12 cellular contexts compared by ENCODE assay signal in genomic region chr1:87336623-87337067, GRCh38. TPM values are rescaled to one million over a fixed set of nuclear protein-coding genes. Genes with fewer than 3 reads are reported as not detected.
DNase-seq lines count a peak whose midpoint lies in the region; ATAC-seq, FAIRE-seq and TF ChIP-seq lines count a peak whose summit lies in the region.
"Had no signal": no experiment of that assay in that cellular context is flagged by ENCODE, and none has a peak within 500 bp of the region (broad histone marks: within the 10 kb centered on the region; RNA-seq: fewer than 3 reads in every experiment).

No MANE protein-coding gene starts in this region.

- H3K27ac ChIP-seq in lower lobe of right lung (peak overlapping the region; percentile 26), tibial artery (peak overlapping the region; percentile 42 to 98)
- H3K27ac ChIP-seq: body of pancreas, uterus had no signal

- H3K4me1 ChIP-seq in adipocyte (ENCODE audit: control insufficient read depth, insufficient read depth, low read length) (peaks cover 56% of the 10 kb centered on the region), lower lobe of right lung (peaks cover 60% of the 10 kb centered on the region), tibial artery (peaks cover 0 to 60% (median 43%) of the 10 kb centered on the region in 4 donors)

- TF ChIP-seq CTCF in lower lobe of right lung (IDR thresholded peaks at IDR 0.05) (no peak), tibial artery (IDR thresholded peaks at IDR 0.05) (no peak)

- peak overlapping the region; percentile 98 for H3K9ac ChIP-seq in adipocyte (ENCODE audit: low read length)

- no peaks in the 10 kb centered on the region for H3K9me3 Mint-ChIP-seq in activated T-cell treated with anti-CD3 and anti-CD28 coated beads, Interleukin-2, amount 50 U/mL, for 72 hours
- no peaks in the 10 kb centered on the region for H3K9me3 Mint-ChIP-seq in activated T-cell treated with anti-CD3 and anti-CD28 coated beads, Interleukin-2, amount 50 U/mL, for 24 hours

- H3K27me3 ChIP-seq in adipocyte (replicated peaks; ENCODE audit: control insufficient read depth, insufficient read depth, low read length) (no peaks in the 10 kb centered on the region), lower lobe of right lung (ENCODE audit: low read depth) (no peaks in the 10 kb centered on the region), tibial artery (no peaks in the 10 kb centered on the region)
- H3K27me3 ChIP-seq: body of pancreas, uterus had no signal

- peaks cover 73% of the 10 kb centered on the region for H3K36me3 ChIP-seq in adipocyte (ENCODE audit: control insufficient read depth, insufficient read depth, low read length, severe bottlenecking)
- peaks cover 39% of the 10 kb centered on the region for H3K36me3 ChIP-seq in lower lobe of right lung
- H3K36me3 ChIP-seq in tibial artery: peaks cover 23 to 25% (median 25%) of the 10 kb centered on the region in 3 donors
- H3K36me3 ChIP-seq: uterus had no signal

- H3K9me3 ChIP-seq in adipocyte (ENCODE audit: control insufficient read depth, low read length): no peaks in the 10 kb centered on the region
- H3K9me3 ChIP-seq in lower lobe of right lung: no peaks in the 10 kb centered on the region
- H3K9me3 ChIP-seq in tibial artery: no peaks in the 10 kb centered on the region
- H3K9me3 ChIP-seq: body of pancreas, uterus had no signal

- H3K4me1 Mint-ChIP-seq in activated T-cell treated with anti-CD3 and anti-CD28 coated beads, Interleukin-2, amount 50 U/mL, for 72 hours (ENCODE audit: low read depth): peaks cover 45% of the 10 kb centered on the region
- H3K4me1 Mint-ChIP-seq in activated T-cell treated with anti-CD3 and anti-CD28 coated beads, Interleukin-2, amount 50 U/mL, for 24 hours (ENCODE audit: low read depth): peaks cover 56% of the 10 kb centered on the region

- H3K4me3 Mint-ChIP-seq in activated T-cell treated with anti-CD3 and anti-CD28 coated beads, Interleukin-2, amount 50 U/mL, for 72 hours: peak overlapping the region in 1 of 2 donors; percentile 24
- H3K4me3 Mint-ChIP-seq in activated T-cell treated with anti-CD3 and anti-CD28 coated beads, Interleukin-2, amount 50 U/mL, for 24 hours: no peak overlapping the region

- DNase-seq in activated T-cell treated with anti-CD3 and anti-CD28 coated beads, Interleukin-2, amount 50 U/mL, for 72 hours: no peak
- no peak for DNase-seq in activated T-cell treated with anti-CD3 and anti-CD28 coated beads, Interleukin-2, amount 50 U/mL, for 24 hours
- no peak for DNase-seq in adipocyte (ENCODE audit: low read depth)
- DNase-seq in lower lobe of right lung: no peak
- no peak for DNase-seq in tibial artery
- no peak for DNase-seq in H54 (ENCODE audit: insufficient read length, low spot score)
- DNase-seq in mesenteric fat pad (ENCODE audit: low spot score): no peak
- DNase-seq: body of pancreas; CD4-positive, CD25-positive, alpha-beta regulatory T cell; stimulated activated CD4-positive, alpha-beta T cell treated with anti-CD3 and anti-CD28 coated beads, Interleukin-12 subunit alpha, Interleukin-12 subunit beta, amount 100 ng/mL, for 4 hours; uterus had no signal

- TF ChIP-seq POLR2A in H54 (IDR thresholded peaks at IDR 0.05; ENCODE audit: low read depth, low read length): no peak

- peaks cover 6 to 26% of the 10 kb centered on the region in 2 donors for H3K36me3 Mint-ChIP-seq in activated T-cell treated with anti-CD3 and anti-CD28 coated beads, Interleukin-2, amount 50 U/mL, for 72 hours (ENCODE audit: insufficient read depth in 2 of 2)
- H3K36me3 Mint-ChIP-seq in activated T-cell treated with anti-CD3 and anti-CD28 coated beads, Interleukin-2, amount 50 U/mL, for 24 hours (ENCODE audit: low read depth): peaks cover 45% of the 10 kb centered on the region
- H3K36me3 Mint-ChIP-seq: CD4-positive, CD25-positive, alpha-beta regulatory T cell had no signal

- H3K4me3 ChIP-seq in adipocyte (ENCODE audit: low read length) (peak overlapping the region; percentile 84), lower lobe of right lung (peak overlapping the region; percentile 87), tibial artery (peak overlapping the region; percentile 65 to 79)
- H3K4me3 ChIP-seq: body of pancreas, uterus had no signal

- H3K27me3 Mint-ChIP-seq in activated T-cell treated with anti-CD3 and anti-CD28 coated beads, Interleukin-2, amount 50 U/mL, for 72 hours (ENCODE audit: low read depth): peaks cover 20% of the 10 kb centered on the region
- H3K27me3 Mint-ChIP-seq in activated T-cell treated with anti-CD3 and anti-CD28 coated beads, Interleukin-2, amount 50 U/mL, for 24 hours: peaks cover 31% of the 10 kb centered on the region

- peak overlapping the region; percentile 75 for H3K27ac Mint-ChIP-seq in activated T-cell treated with anti-CD3 and anti-CD28 coated beads, Interleukin-2, amount 50 U/mL, for 72 hours
- no peak overlapping the region for H3K27ac Mint-ChIP-seq in activated T-cell treated with anti-CD3 and anti-CD28 coated beads, Interleukin-2, amount 50 U/mL, for 24 hours
- H3K27ac Mint-ChIP-seq: CD4-positive, CD25-positive, alpha-beta regulatory T cell had no signal

- no peak for ATAC-seq in activated T-cell treated with anti-CD3 and anti-CD28 coated beads, Interleukin-2, amount 50 U/mL, for 72 hours (replicated peaks in 1 of 2)
- ATAC-seq in lower lobe of right lung (no peak), GM18502 (IDR thresholded peaks at IDR 0.05; ENCODE audit: poor library complexity, unreplicated experiment) (no peak)
- ATAC-seq: body of pancreas had no signal

- no peak for FAIRE-seq in H54 (lab: Jason Lieb, UNC)

- intact Hi-C loops in lower lobe of right lung (cut with DNase I) (no loop called here), tibial artery (cut with DNase I; ENCODE audit: low total_unique reads) (loop anchor here (5.0 to 10.0 kb wide), 3 partner anchors 188 to 616 kb away; partner anchors contain the start of genes HS2ST1 and SELENOF)

RNA-seq across cellular contexts. Expression of gene LMO4, which starts 8.0 kb away (rescaled TPM):
- 10 to 100 TPM; 28.9 to 31.8 TPM for total RNA-seq in activated T-cell treated with anti-CD3 and anti-CD28 coated beads, Interleukin-2, amount 50 U/mL, for 72 hours
- total RNA-seq in lower lobe of right lung (53.0 TPM), mesenteric fat pad (68.0 TPM)
